ENCODE assay signal across 8 cellular contexts in the genomic region with DNA sequence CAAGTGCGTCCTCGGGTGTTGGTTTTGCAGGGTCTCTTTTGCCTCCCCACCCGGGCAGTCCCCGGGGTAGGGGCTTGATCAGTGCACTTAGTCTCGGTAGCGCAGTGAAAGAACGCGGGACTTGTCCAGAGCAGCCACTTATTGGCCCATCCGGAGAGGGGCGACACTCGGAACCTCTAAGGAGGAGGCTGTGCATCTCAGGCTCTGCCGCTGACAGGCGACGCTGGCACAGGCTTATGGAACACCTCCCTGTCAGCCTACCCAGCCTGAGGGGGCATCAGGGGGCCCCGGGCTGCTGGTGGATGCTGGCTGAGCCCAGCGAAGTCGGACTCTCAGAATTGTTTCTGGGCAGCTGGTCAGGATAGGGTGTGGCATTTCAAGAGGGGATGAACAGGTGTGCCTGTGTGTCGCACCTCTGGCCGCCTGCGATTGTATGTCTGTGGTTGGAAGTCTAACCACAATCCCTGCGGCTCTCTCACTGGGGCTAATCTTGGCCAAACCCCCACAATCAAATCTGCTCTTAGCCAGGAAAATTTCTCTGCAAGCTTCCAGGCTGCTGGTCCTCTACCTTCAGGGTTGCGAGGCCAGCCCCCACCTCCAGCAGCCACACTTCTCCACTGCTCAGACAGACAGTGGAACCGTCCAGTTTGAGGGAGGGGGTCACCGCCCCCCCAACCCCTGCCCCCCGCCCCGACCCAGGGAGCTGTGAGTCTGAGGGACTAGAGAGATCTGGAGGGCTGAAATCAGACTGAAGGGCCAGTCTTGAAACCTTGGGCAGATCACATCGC. TPM values are rescaled to one million over a fixed set of nuclear protein-coding genes. Genes with fewer than 3 reads are reported as not detected.
A peak's percentile ranks its signal among the peaks of the same experiment; 100 is the strongest.
DNase-seq lines count a peak whose midpoint lies in the region; ATAC-seq and TF ChIP-seq lines count a peak whose summit lies in the region.

No MANE protein-coding gene starts in this region.

- CTCF ChIA-PET in CD8-positive, alpha-beta T cell (lab: Charles Lee): interaction anchor here (0.8 to 1.7 kb wide), 4 partner anchors 13 to 90 kb away, joined by 3 to 6 read pairs (median 4); no protein-coding TSS in a partner anchor

- POLR2A ChIA-PET in CD8-positive, alpha-beta T cell (lab: Charles Lee): interaction anchor here (0.7 to 2.7 kb wide), 8 partner anchors 13 to 327 kb away, joined by 3 to 8 read pairs (median 3); partner anchors contain the start of genes FCHSD2 and STARD10

- TF ChIP-seq CTCF in CD8-positive, alpha-beta T cell (IDR thresholded peaks at IDR 0.05): peak; percentile 20
- TF ChIP-seq CTCF in fibroblast of pulmonary artery (IDR thresholded peaks at IDR 0.05; ENCODE audit: low read length, missing control alignments) (peak; percentile 3), neutrophil (IDR thresholded peaks at IDR 0.05) (no peak)

- H3K4me3 Mint-ChIP-seq in CD8-positive, alpha-beta T cell: peak overlapping the region; percentile 99
- peak overlapping the region; percentile 98 for H3K4me3 Mint-ChIP-seq in activated T-cell treated with anti-CD3 and anti-CD28 coated beads, Interleukin-2, amount 50 U/mL, for 4 hours

- intact Hi-C loops in CD8-positive, alpha-beta T cell (cut with DNase I, micrococcal nuclease): loop anchor here (1.0 to 10.0 kb wide), 15 partner anchors 7 to 1677 kb away; partner anchors contain the start of genes ARAP1 (in 2 of the 2), CLPB (in 2 of the 2), FCHSD2 (in 2 of the 2) and COA4 (in 1 of the 2)

- H3K4me3 ChIP-seq in CD8-positive, alpha-beta T cell (ENCODE audit: low read depth, low read length): peak overlapping the region; percentile 97
- H3K4me3 ChIP-seq in fibroblast of pulmonary artery (replicated peaks; ENCODE audit: low read depth, low read length) (peak overlapping the region; percentile 85), neutrophil (ENCODE audit: low read depth in 1 of 2, low read length in 1 of 2) (peak overlapping the region; percentile 82 to 97)

- H3K36me3 ChIP-seq in CD8-positive, alpha-beta T cell (ENCODE audit: insufficient read depth, low read length): peaks cover 19% of the 10 kb centered on the region
- H3K36me3 ChIP-seq in neutrophil: peaks cover 55% of the 10 kb centered on the region

- H3K4me1 Mint-ChIP-seq in CD8-positive, alpha-beta T cell (ENCODE audit: low read depth): peaks cover 48% of the 10 kb centered on the region
- peaks cover 44% of the 10 kb centered on the region for H3K4me1 Mint-ChIP-seq in activated T-cell treated with anti-CD3 and anti-CD28 coated beads, Interleukin-2, amount 50 U/mL, for 4 hours (ENCODE audit: low read depth)

- H3K27me3 Mint-ChIP-seq in CD8-positive, alpha-beta T cell (ENCODE audit: low read depth): no peaks in the 10 kb centered on the region
- H3K27me3 Mint-ChIP-seq in activated T-cell treated with anti-CD3 and anti-CD28 coated beads, Interleukin-2, amount 50 U/mL, for 4 hours (ENCODE audit: low read depth): no peaks in the 10 kb centered on the region

- peaks cover 26% of the 10 kb centered on the region for H3K4me1 ChIP-seq in CD8-positive, alpha-beta T cell (ENCODE audit: insufficient read depth, low read length)
- peaks cover 47 to 69% of the 10 kb centered on the region in 2 experiments for H3K4me1 ChIP-seq in neutrophil (ENCODE audit: control insufficient read depth in 1 of 2, insufficient read depth in 1 of 2, low read depth in 1 of 2, low read length in 1 of 2)

- ATAC-seq in CD8-positive, alpha-beta T cell: peak; percentile 13
- ATAC-seq in GM19023 (IDR thresholded peaks at IDR 0.05; ENCODE audit: unreplicated experiment) (peak; percentile 19), HG03280 (IDR thresholded peaks at IDR 0.05; ENCODE audit: unreplicated experiment) (peak; percentile 24)
- peak; percentile 29 to 42 for ATAC-seq in activated T-cell treated with anti-CD3 and anti-CD28 coated beads, Interleukin-2, amount 50 U/mL, for 4 hours

- H3K9me3 ChIP-seq in CD8-positive, alpha-beta T cell (ENCODE audit: low read length): no peaks in the 10 kb centered on the region
- H3K9me3 ChIP-seq in neutrophil: no peaks in the 10 kb centered on the region

- no peaks in the 10 kb centered on the region for H3K27me3 ChIP-seq in CD8-positive, alpha-beta T cell (ENCODE audit: insufficient read depth, low read length)
- no peaks in the 10 kb centered on the region for H3K27me3 ChIP-seq in neutrophil

- H3K9me3 Mint-ChIP-seq in CD8-positive, alpha-beta T cell: no peaks in the 10 kb centered on the region
- H3K9me3 Mint-ChIP-seq in activated T-cell treated with anti-CD3 and anti-CD28 coated beads, Interleukin-2, amount 50 U/mL, for 4 hours: no peaks in the 10 kb centered on the region

- peak overlapping the region; percentile 99 for H3K27ac ChIP-seq in CD8-positive, alpha-beta T cell (ENCODE audit: low read depth, low read length)
- peak overlapping the region; percentile 98 for H3K27ac ChIP-seq in neutrophil

- peak overlapping the region; percentile 97 for H3K27ac Mint-ChIP-seq in CD8-positive, alpha-beta T cell

- H3K36me3 Mint-ChIP-seq in CD8-positive, alpha-beta T cell: peaks cover 45% of the 10 kb centered on the region
- H3K36me3 Mint-ChIP-seq in activated T-cell treated with anti-CD3 and anti-CD28 coated beads, Interleukin-2, amount 50 U/mL, for 4 hours (ENCODE audit: insufficient read depth): peaks cover 24% of the 10 kb centered on the region

- DNase-seq in CD8-positive, alpha-beta T cell: peak in 5 of 7 experiments; percentile 27 to 71 (median 52)
- DNase-seq in NCI-H526 treated with DMSO at 0.1 percent for 48 hours (lab: John Stamatoyannopoulos, UW): peak; percentile 81
- peak; percentile 26 for DNase-seq in activated T-cell treated with anti-CD3 and anti-CD28 coated beads, Interleukin-2, amount 50 U/mL, for 4 hours
- DNase-seq in fibroblast of pulmonary artery (ENCODE audit: low read depth): peak; percentile 57
- DNase-seq in mucosa of gallbladder (ENCODE audit: low spot score): no peak

RNA-seq across cellular contexts. Expression of gene ATG16L2, which starts 0.8 kb away (rescaled TPM):
- total RNA-seq in CD8-positive, alpha-beta T cell: 10 to 100 TPM; 45.7 to 52.8 TPM
- total RNA-seq in activated T-cell treated with anti-CD3 and anti-CD28 coated beads, Interleukin-2, amount 50 U/mL, for 4 hours: 10 to 100 TPM; 23.8 to 28.9 (median 26.0) TPM
- total RNA-seq in mucosa of gallbladder: 62.2 TPM

RNA-seq across cellular contexts. Expression of gene STARD10, which starts 21.2 kb away (rescaled TPM):
- 10 to 100 TPM; 22.1 to 25.1 TPM for total RNA-seq in CD8-positive, alpha-beta T cell
- 10 to 100 TPM in 2 of 3 donors, 1 to 10 TPM in 1; 9.4 to 13.8 (median 13.0) TPM for total RNA-seq in activated T-cell treated with anti-CD3 and anti-CD28 coated beads, Interleukin-2, amount 50 U/mL, for 4 hours
- total RNA-seq in mucosa of gallbladder: 540 TPM

Comparison
In these comparisons a context has a peak if more than half of its experiments do, and no peak if none do; other contexts are left out.
1. RNA of gene STARD10, which starts 21.2 kb away (total RNA-seq): 540 TPM in mucosa of gallbladder (single experiment); 22.1 to 25.1 TPM in CD8-positive, alpha-beta T cell and 9.4 to 13.8 TPM in activated T-cell treated with anti-CD3 and anti-CD28 coated beads, Interleukin-2, amount 50 U/mL, for 4 hours; every median in the first group is over 10 times any median in the second.
2. Peak in every context shown above with its lines, with median percentiles within 50 percentile points of each other: ATAC-seq and H3K4me3 ChIP-seq.